ENCODE assay signal across 14 cellular contexts in the genomic region with DNA sequence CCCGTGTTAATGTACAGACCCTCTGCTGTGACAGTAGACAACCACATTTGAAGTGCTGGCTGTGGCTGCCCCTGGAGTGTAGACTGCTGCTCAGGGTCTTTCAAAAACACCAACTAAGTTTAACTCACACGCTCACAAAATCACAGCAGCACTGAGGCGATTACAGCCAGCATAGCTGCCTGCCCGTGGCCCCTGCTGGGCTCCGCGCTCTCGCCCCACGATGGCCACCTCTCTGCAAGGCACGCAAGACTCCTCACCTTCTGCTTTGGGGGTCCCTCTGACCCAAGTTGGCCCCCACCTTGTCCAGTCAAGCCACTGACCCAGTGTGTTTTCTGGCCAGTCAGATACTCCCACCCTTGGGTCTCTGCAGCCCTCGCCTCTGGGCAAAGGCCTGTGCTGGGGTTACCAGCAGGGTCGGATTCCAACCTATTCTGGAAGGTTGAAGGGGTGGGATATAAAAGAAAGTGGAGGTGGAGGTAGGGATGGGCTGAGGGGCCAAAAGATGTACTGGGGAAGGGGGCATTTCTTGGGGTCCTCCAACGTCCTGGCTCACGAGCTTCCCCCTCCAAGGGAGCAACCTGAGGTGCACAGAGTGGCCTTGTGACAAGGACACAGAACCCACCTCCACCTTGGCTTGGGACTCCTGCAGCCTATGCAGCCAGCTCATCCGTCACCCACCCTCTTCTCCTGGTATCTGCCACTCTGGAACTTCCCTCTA. TPM values are rescaled to one million over a fixed set of nuclear protein-coding genes. Genes with fewer than 3 reads are reported as not detected.
DNase-seq lines count a peak whose midpoint lies in the region; ATAC-seq, FAIRE-seq and TF ChIP-seq lines count a peak whose summit lies in the region.
"Had no signal": no experiment of that assay in that cellular context is flagged by ENCODE, and none has a peak within 500 bp of the region (broad histone marks: within the 10 kb centered on the region; RNA-seq: fewer than 3 reads in every experiment).

No MANE protein-coding gene starts in this region.

- CTCF ChIA-PET in GM12878 (lab: Yijun Ruan, JAX) = interaction anchor here (0.8 to 6.0 kb wide), 11 partner anchors 9 to 289 kb away, joined by 3 to 79 read pairs (median 9); no protein-coding TSS in a partner anchor

- H3K27me3 ChIP-seq in GM06990 (replicated peaks; ENCODE audit: control insufficient read depth, insufficient read depth, low read length) (no peaks in the 10 kb centered on the region), GM12878 (replicated peaks in 1 of 2; ENCODE audit: control insufficient read depth in 2 of 2, insufficient read depth in 2 of 2, low read length in 1 of 2) (no peaks in the 10 kb centered on the region)
- H3K27me3 ChIP-seq: ovary had no signal

- no TSS peak for BruUV-seq in GM12878 (replicated peaks; lab: Mats Ljungman, UMichigan)

- SMC1A ChIA-PET in GM12878 (lab: Charles Lee; ENCODE audit: uncharacterized antibody, unreplicated experiment) = interaction anchor here (1.1 to 6.3 kb wide), 10 partner anchors 12 to 280 kb away, joined by 3 to 66 read pairs (median 4); no protein-coding TSS in a partner anchor

- H3K4me1 ChIP-seq in GM12878 (ENCODE audit: control insufficient read depth, insufficient read depth, low read length) = peaks cover 58% of the 10 kb centered on the region

- H3K4me3 Mint-ChIP-seq in IgD-negative memory B cell = peak overlapping the region; percentile 85 to 99 (median 95)
- peak overlapping the region in 7 of 8 donors; percentile 77 to 99 (median 96) for H3K4me3 Mint-ChIP-seq in naive B cell
- H3K4me3 Mint-ChIP-seq: activated CD4-positive, alpha-beta memory T cell treated with anti-CD3 and anti-CD28 coated beads for 36 hours had no signal

- H3K27me3 Mint-ChIP-seq in IgD-negative memory B cell (no peaks in the 10 kb centered on the region), naive B cell (no peaks in the 10 kb centered on the region)

- H3K79me2 ChIP-seq in GM12878 (ENCODE audit: control insufficient read depth, insufficient read depth, low read length) = peaks cover 40% of the 10 kb centered on the region

- in situ Hi-C loops in GM12878 (cut with MboI) = loop anchor here (5.0 kb wide), 2 partner anchors 90 to 165 kb away; no protein-coding TSS in a partner anchor

- WGBS in GM12878 (ENCODE audit: insufficient coverage, insufficient replicate concordance, low lambda C conversion rate, missing lambda C conversion rate) = 95% methylated on average over 14 of the region's 14 CpGs

- H3K27ac Mint-ChIP-seq in IgD-negative memory B cell (peak overlapping the region; percentile 93 to 100 (median 99)), naive B cell (peak overlapping the region; percentile 100)
- H3K27ac Mint-ChIP-seq: activated CD4-positive, alpha-beta memory T cell treated with anti-CD3 and anti-CD28 coated beads for 36 hours had no signal

- H3K36me3 Mint-ChIP-seq in IgD-negative memory B cell (peaks cover 1% of the 10 kb centered on the region), naive B cell (no peaks in the 10 kb centered on the region)
- H3K36me3 Mint-ChIP-seq: activated CD4-positive, alpha-beta memory T cell treated with anti-CD3 and anti-CD28 coated beads for 36 hours; T-cell had no signal

- H3K9me3 ChIP-seq in GM12878 (replicated peaks; ENCODE audit: control insufficient read depth, insufficient read depth, low read length) = no peaks in the 10 kb centered on the region
- H3K9me3 ChIP-seq: ovary had no signal

- peaks cover 22 to 40% (median 24%) of the 10 kb centered on the region in 3 donors for H3K4me1 Mint-ChIP-seq in IgD-negative memory B cell
- H3K4me1 Mint-ChIP-seq in naive B cell = peaks cover 61 to 76% (median 64%) of the 10 kb centered on the region in 3 donors

- DNase-seq in GM06990 (ENCODE audit: extremely low read depth, insufficient read length) (no peak), GM12878 (ENCODE audit: low read depth, low spot score) (no peak), naive B cell (no peak), NCI-H748 treated with DMSO at 0.1 percent for 48 hours (lab: John Stamatoyannopoulos, UW) (no peak), NCI-H1092 (lab: John Stamatoyannopoulos, UW) (no peak)
- no peak for DNase-seq in effector CD8-positive, alpha-beta T cell (lab: John Stamatoyannopoulos, UW)
- DNase-seq: activated CD4-positive, alpha-beta memory T cell treated with anti-CD3 and anti-CD28 coated beads for 36 hours; hippocampal formation; NCI-H1436 treated with DMSO at 0.1 percent for 48 hours; ovary had no signal

- POLR2A ChIA-PET in GM12878 (lab: Charles Lee) = interaction anchor here (1.0 to 2.2 kb wide), 5 partner anchors 71 to 170 kb away, joined by 3 to 15 read pairs (median 8); partner anchors contain the start of gene NCL

- H4K20me1 ChIP-seq in GM12878 (ENCODE audit: control insufficient read depth, insufficient read depth) = no peaks in the 10 kb centered on the region

- ATAC-seq in GM12878 = no peak
- ATAC-seq in naive B cell (ENCODE audit: low read depth in 2 of 2) = no peak
- ATAC-seq in GM18511 (IDR thresholded peaks at IDR 0.05; ENCODE audit: unreplicated experiment) = no peak

- no peak for TF ChIP-seq RAD21 in GM12878 (IDR thresholded peaks at IDR 0.05; ENCODE audit: insufficient read depth, low read depth, low read length)

- RAD21 ChIA-PET in GM12878 (lab: Charles Lee; ENCODE audit: unreplicated experiment) = interaction anchor here (1.1 to 6.0 kb wide), 6 partner anchors 14 to 212 kb away, joined by 3 to 52 read pairs (median 10); partner anchors contain the start of gene NCL

- peak overlapping the region; percentile 62; the same call in 1 of the 2 replicates for H2AFZ ChIP-seq in GM12878 (ENCODE audit: control insufficient read depth, low read depth, low read length)

- intact Hi-C loops in GM12878 (cut with micrococcal nuclease; ENCODE audit: unreplicated experiment) = loop anchor here (10.0 kb wide), 2 partner anchors 272 to 568 kb away; no protein-coding TSS in a partner anchor

- peak overlapping the region; percentile 85 for H3K9ac ChIP-seq in GM12878 (ENCODE audit: control insufficient read depth, insufficient read depth, low read length)

- H3K9me3 Mint-ChIP-seq in IgD-negative memory B cell (no peaks in the 10 kb centered on the region), naive B cell (no peaks in the 10 kb centered on the region)
- H3K9me3 Mint-ChIP-seq: activated CD4-positive, alpha-beta memory T cell treated with anti-CD3 and anti-CD28 coated beads for 36 hours; T-cell had no signal

- peak overlapping the region; percentile 95 for H3K27ac ChIP-seq in GM12878 (ENCODE audit: control insufficient read depth, insufficient read depth)
- H3K27ac ChIP-seq: ovary had no signal

- FAIRE-seq in GM12878 (lab: Jason Lieb, UNC) = no peak
- FAIRE-seq: endometrium had no signal

- peak overlapping the region; percentile 83 for H3K4me2 ChIP-seq in GM12878 (ENCODE audit: control insufficient read depth, insufficient read depth)

- peak overlapping the region; percentile 51 for H3K4me3 ChIP-seq in GM06990 (replicated peaks; ENCODE audit: low read depth, low read length)
- peak overlapping the region; percentile 65; the same call in 1 of the 2 replicates for H3K4me3 ChIP-seq in GM12878
- H3K4me3 ChIP-seq: ovary had no signal

- TF ChIP-seq EP300 in GM12878 (IDR thresholded peaks at IDR 0.05; ENCODE audit: borderline replicate concordance in 1 of 2, control insufficient read depth in 1 of 2, low read depth in 2 of 2, low read length in 2 of 2) = no peak

- TF ChIP-seq CTCF in GM06990 (IDR thresholded peaks at IDR 0.05; ENCODE audit: insufficient read depth, low read length, poor library complexity, severe bottlenecking) (no peak), GM12878 (IDR thresholded peaks at IDR 0.05 in 2 of 3, conservative IDR thresholded peaks at IDR 0.05 in 1 of 3; ENCODE audit: control insufficient read depth in 2 of 3, extremely low read depth in 1 of 3, insufficient read depth in 1 of 3, low read depth in 3 of 3, low read length in 3 of 3) (no peak)

- H3K36me3 ChIP-seq in GM06990 (ENCODE audit: control insufficient read depth, insufficient read depth, low read length) = peaks cover 2% of the 10 kb centered on the region
- H3K36me3 ChIP-seq in GM12878 (ENCODE audit: control insufficient read depth in 2 of 2, insufficient read depth in 2 of 2, low read length in 1 of 2) = no peaks in the 10 kb centered on the region; a peak in 1 of 4 replicates
- H3K36me3 ChIP-seq: ovary had no signal

- no peak for TF ChIP-seq POLR2A in GM12878 (IDR thresholded peaks at IDR 0.05; ENCODE audit: low read depth, low read length)

TF ChIP-seq in GM12878, 131 proteins besides CTCF, POLR2A, EP300 and RAD21 (continues in another document):
- TF ChIP-seq HDGF (IDR thresholded peaks at IDR 0.05) = no peak
- TF ChIP-seq PAX5 (IDR thresholded peaks at IDR 0.05; ENCODE audit: borderline replicate concordance, low read depth, low read length) = no peak

RNA-seq across cellular contexts. Expression of gene B3GNT7, which starts 2.9 kb away (rescaled TPM):
- polyA plus RNA-seq in IgD-negative memory B cell = 3.3 TPM
- 6.4 and 7.8 TPM in 2 replicates for total RNA-seq in GM12878 (2013; cell fraction: nucleolus; rRNA removed)
- total RNA-seq in GM12878 (2014; rRNA removed) = 7.2 and 7.9 TPM in 2 replicates
- 2.6 and 3.0 TPM in 2 replicates for total RNA-seq in GM12878 (2014; rRNA removed; fragmentation: Illumina TruSeq; extraction: Trizol)
- 10.1 and 12.6 TPM in 2 replicates for total RNA-seq in GM12878 (2021)
- 2.0 TPM for polyA plus RNA-seq in GM12878 (2011; ENCODE audit: low read depth)
- polyA plus RNA-seq in GM12878 (2011; rRNA removed) = 0.52 and 0.91 TPM in 2 replicates
- 2.1 and 2.3 TPM in 2 replicates for polyA plus RNA-seq in GM12878 (2011; cell fraction: cytosol; rRNA removed)
- polyA plus RNA-seq in GM12878 (2011; cell fraction: nucleus; rRNA removed) = 5.9 and 7.4 TPM in 2 replicates
- 4.4 and 4.5 TPM in 2 replicates for polyA plus RNA-seq in GM12878 (2012)
- 1.2 and 3.8 TPM in 2 replicates for polyA plus RNA-seq in GM12878 (2014; fragmentation: Illumina TruSeq; extraction: Trizol)
- 1 to 10 TPM; 1.1 to 1.3 TPM for polyA plus RNA-seq in GM12878 (2014; fragmentation: Nextera tagmentation; extraction: Ambion mirVana)
- 3.5 and 4.2 TPM in 2 replicates for polyA plus RNA-seq in GM12878 (2014; rRNA removed)
- polyA plus RNA-seq in GM12878 (2016; fragmentation: Nextera tagmentation; extraction: Ambion mirVana) = 1 to 10 TPM; 4.5 to 5.2 TPM
- polyA minus RNA-seq in GM12878 (2011; rRNA and poly(A)+ RNA removed) = 1.5 and 3.7 TPM in 2 replicates
- polyA minus RNA-seq in GM12878 (2011; cell fraction: cytosol; rRNA and poly(A)+ RNA removed) = 2.0 and 3.5 TPM in 2 replicates
- 2.8 and 3.8 TPM in 2 replicates for polyA minus RNA-seq in GM12878 (2011; cell fraction: nucleus; rRNA and poly(A)+ RNA removed)
- polyA plus RNA-seq in naive B cell (ENCODE audit: low read depth in 6 of 6) = 1 to 10 TPM in 4 of 6 donors, under 1 TPM in 2; 0.35 to 2.3 (median 1.2) TPM
- total RNA-seq: activated CD4-positive, alpha-beta memory T cell treated with anti-CD3 and anti-CD28 coated beads for 36 hours had no signal
